Comparison of ENCODE assay signal across 16 cellular contexts in the genomic region with DNA sequence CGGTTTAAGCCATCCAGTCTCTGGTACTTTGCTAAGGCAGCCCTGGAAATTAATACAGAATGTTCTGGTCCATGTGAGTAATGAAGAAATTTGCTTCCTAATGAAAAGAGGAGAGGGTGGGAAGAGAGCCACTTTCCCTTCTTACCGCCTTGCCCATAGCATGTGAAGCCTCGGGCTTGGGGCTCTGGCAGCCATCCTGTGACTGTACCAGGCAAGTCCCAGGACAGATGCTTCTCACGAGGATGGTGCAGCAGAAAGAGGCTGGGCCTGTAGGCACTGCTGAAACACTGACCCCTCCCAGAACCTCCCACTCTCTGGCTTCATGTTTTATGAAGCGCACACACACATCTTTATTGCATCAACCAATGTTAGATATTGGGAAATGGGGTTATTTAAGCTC.
"Had no signal": no experiment of that assay in that cellular context is flagged by ENCODE, and none has a peak within 500 bp of the region (broad histone marks: within the 10 kb centered on the region; RNA-seq: fewer than 3 reads in every experiment).

No MANE protein-coding gene starts in this region.

- H3K79me2 ChIP-seq: hepatocyte had no signal

- H3K4me2 ChIP-seq: hepatocyte, smooth muscle cell had no signal

- H3K36me3 ChIP-seq: neutrophil, ovary, thyroid gland, uterus had no signal

- H2AFZ ChIP-seq: hepatocyte had no signal

- H3K27me3 ChIP-seq: hepatocyte, neutrophil, ovary, thyroid gland, uterus had no signal

- H3K4me3 ChIP-seq: dorsolateral prefrontal cortex, hepatocyte, mucosa of descending colon, ovary, smooth muscle cell, thyroid gland, uterus had no signal

- H3K4me1 ChIP-seq: foreskin keratinocyte, uterus had no signal

- H3K27ac ChIP-seq: dorsolateral prefrontal cortex, foreskin keratinocyte, hepatocyte, neutrophil, ovary, uterus had no signal

- H3K9me3 ChIP-seq: mucosa of descending colon, neutrophil, ovary, thyroid gland, uterus had no signal

- DNase-seq: cortex of kidney; dorsolateral prefrontal cortex; effector CD8-positive, alpha-beta T cell; foreskin keratinocyte; head of caudate nucleus; mucosa of descending colon; naive thymus-derived CD8-positive, alpha-beta T cell; ovary; right cardiac atrium; stimulated activated CD4-positive, alpha-beta T cell treated with anti-CD3 and anti-CD28 coated beads, Interleukin-2, amount 100 ng/mL, for 48 hours; stimulated activated naive CD4-positive, alpha-beta T cell treated with Interleukin-2 at 50 U/mL for 16 hours; uterus had no signal
